In genomic region chr17:81487089-81487486, GRCh38 we compare ENCODE assay signal across 1 cellular context.
TF ChIP-seq lines count a peak whose summit lies in the region.

No MANE protein-coding gene starts in this region.

TF ChIP-seq in H1, 55 proteins besides CTCF, POLR2A, EP300 and RAD21:
- TF ChIP-seq RXRA (IDR thresholded peaks at IDR 0.05; ENCODE audit: insufficient read depth, low read depth, low read length) (no peak), SIRT6 (IDR thresholded peaks at IDR 0.05; ENCODE audit: low read length) (no peak), SRF (IDR thresholded peaks at IDR 0.05; ENCODE audit: low read depth, low read length) (no peak), EGR1 (IDR thresholded peaks at IDR 0.05; ENCODE audit: borderline replicate concordance, low read depth, low read length) (no peak), SIX5 (IDR thresholded peaks at IDR 0.05; ENCODE audit: low read depth, low read length) (no peak), TAF7 (optimal IDR thresholded peaks at IDR 0.05; ENCODE audit: borderline replicate concordance, low read depth, low read length) (no peak), POLR2AphosphoS5 (IDR thresholded peaks at IDR 0.05; ENCODE audit: low read depth, low read length) (no peak), GABPA (IDR thresholded peaks at IDR 0.05; ENCODE audit: borderline replicate concordance, insufficient read depth, low read length) (no peak), SUZ12 (IDR thresholded peaks at IDR 0.05; ENCODE audit: low read length) (no peak), JUN (IDR thresholded peaks at IDR 0.05; ENCODE audit: low read depth, low read length) (no peak)
- TF ChIP-seq, protein P1, sequence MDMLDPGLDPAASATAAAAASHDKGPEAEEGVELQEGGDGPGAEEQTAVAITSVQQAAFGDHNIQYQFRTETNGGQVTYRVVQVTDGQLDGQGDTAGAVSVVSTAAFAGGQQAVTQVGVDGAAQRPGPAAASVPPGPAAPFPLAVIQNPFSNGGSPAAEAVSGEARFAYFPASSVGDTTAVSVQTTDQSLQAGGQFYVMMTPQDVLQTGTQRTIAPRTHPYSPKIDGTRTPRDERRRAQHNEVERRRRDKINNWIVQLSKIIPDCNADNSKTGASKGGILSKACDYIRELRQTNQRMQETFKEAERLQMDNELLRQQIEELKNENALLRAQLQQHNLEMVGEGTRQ (IDR thresholded peaks at IDR 0.05; ENCODE audit: low read length) = no peak
